Comparison of ENCODE assay signal across 12 cellular contexts in genomic region chr12:111426341-111427185, GRCh38. TPM values are rescaled to one million over a fixed set of nuclear protein-coding genes. Genes with fewer than 3 reads are reported as not detected.
A peak's percentile ranks its signal among the peaks of the same experiment; 100 is the strongest.
DNase-seq lines count a peak whose midpoint lies in the region; ATAC-seq and TF ChIP-seq lines count a peak whose summit lies in the region.
"Had no signal": no experiment of that assay in that cellular context is flagged by ENCODE, and none has a peak within 500 bp of the region (broad histone marks: within the 10 kb centered on the region; RNA-seq: fewer than 3 reads in every experiment).

No MANE protein-coding gene starts in this region.

- peaks cover 11% of the 10 kb centered on the region for H3K36me3 Mint-ChIP-seq in activated CD4-positive, alpha-beta memory T cell treated with anti-CD3 and anti-CD28 coated beads for 36 hours

- CTCF ChIA-PET in activated CD4-positive, alpha-beta memory T cell treated with anti-CD3 and anti-CD28 coated beads for 36 hours (lab: Charles Lee) = interaction anchor here (0.9 to 4.4 kb wide), 8 partner anchors 14 to 30 kb away, joined by 3 to 44 read pairs (median 7); partner anchors contain the start of gene SH2B3

- H3K9me3 Mint-ChIP-seq in activated CD4-positive, alpha-beta memory T cell treated with anti-CD3 and anti-CD28 coated beads for 36 hours = no peaks in the 10 kb centered on the region

- DNase-seq in left ventricle myocardium inferior = no peak
- DNase-seq in cardiac septum (ENCODE audit: low spot score) = no peak
- DNase-seq in activated CD4-positive, alpha-beta memory T cell treated with anti-CD3 and anti-CD28 coated beads for 36 hours = peak; percentile 62
- DNase-seq in fibroblast of pulmonary artery (ENCODE audit: low read depth) = peak; percentile 47
- DNase-seq in NCI-H774 (lab: John Stamatoyannopoulos, UW) = no peak
- DNase-seq: aorta, NCI-H524 had no signal

- H3K4me3 Mint-ChIP-seq in activated CD4-positive, alpha-beta memory T cell treated with anti-CD3 and anti-CD28 coated beads for 36 hours = peak overlapping the region; percentile 8

- POLR2A ChIA-PET in activated CD4-positive, alpha-beta memory T cell treated with anti-CD3 and anti-CD28 coated beads for 36 hours (lab: Charles Lee) = interaction anchor here (0.8 to 2.0 kb wide), 2 partner anchors 8 to 17 kb away, joined by 3 to 5 read pairs; no protein-coding TSS in a partner anchor

- H3K27ac Mint-ChIP-seq in activated CD4-positive, alpha-beta memory T cell treated with anti-CD3 and anti-CD28 coated beads for 36 hours = peak overlapping the region; percentile 82

- intact Hi-C loops in left ventricle myocardium inferior (cut with micrococcal nuclease) = no loop called here
- intact Hi-C loops in cardiac septum (cut with DNase I) = no loop called here
- intact Hi-C loops in activated CD4-positive, alpha-beta memory T cell treated with anti-CD3 and anti-CD28 coated beads for 36 hours (cut with micrococcal nuclease) = no loop called here

- H3K27me3 Mint-ChIP-seq in activated CD4-positive, alpha-beta memory T cell treated with anti-CD3 and anti-CD28 coated beads for 36 hours = no peaks in the 10 kb centered on the region

- TF ChIP-seq CTCF in left ventricle myocardium inferior (IDR thresholded peaks at IDR 0.05; ENCODE audit: borderline replicate concordance) (no peak), fibroblast of pulmonary artery (IDR thresholded peaks at IDR 0.05; ENCODE audit: low read length, missing control alignments) (no peak)

- H3K9me3 ChIP-seq in left ventricle myocardium inferior (replicated peaks) = no peaks in the 10 kb centered on the region
- no peaks in the 10 kb centered on the region for H3K9me3 ChIP-seq in subcutaneous abdominal adipose tissue (ENCODE audit: control insufficient read depth in 5 of 5, low read length in 5 of 5)
- H3K9me3 ChIP-seq: thoracic aorta had no signal

- ATAC-seq in HG02884 (IDR thresholded peaks at IDR 0.05; ENCODE audit: unreplicated experiment) (no peak), HG02852 (IDR thresholded peaks at IDR 0.05; ENCODE audit: unreplicated experiment) (no peak)

- H3K4me1 ChIP-seq in left ventricle myocardium inferior (peaks cover 100% of the 10 kb centered on the region), subcutaneous abdominal adipose tissue (ENCODE audit: control insufficient read depth in 5 of 5, insufficient read depth in 5 of 5, low read length in 5 of 5) (peaks cover 8 to 73% (median 63%) of the 10 kb centered on the region in 5 donors)

- peaks cover 82% of the 10 kb centered on the region for H3K4me1 Mint-ChIP-seq in activated CD4-positive, alpha-beta memory T cell treated with anti-CD3 and anti-CD28 coated beads for 36 hours (ENCODE audit: low read depth)

- H3K27me3 ChIP-seq in left ventricle myocardium inferior (ENCODE audit: low read depth) (no peaks in the 10 kb centered on the region), subcutaneous abdominal adipose tissue (ENCODE audit: control insufficient read depth in 5 of 5, insufficient read depth in 4 of 5, low read length in 5 of 5) (no peaks in the 10 kb centered on the region)

- H3K27ac ChIP-seq in left ventricle myocardium inferior (replicated peaks) (peak overlapping the region; percentile 97), subcutaneous abdominal adipose tissue (ENCODE audit: low read depth, low read length) (peak overlapping the region; percentile 61)
- H3K27ac ChIP-seq: C4-2B had no signal

- H3K9ac ChIP-seq in subcutaneous abdominal adipose tissue (ENCODE audit: low read length in 5 of 5) = peak overlapping the region in 2 of 5 donors; percentile 13 to 33

- H3K4me3 ChIP-seq in left ventricle myocardium inferior = peak overlapping the region; percentile 36
- H3K4me3 ChIP-seq in fibroblast of pulmonary artery (replicated peaks; ENCODE audit: low read depth, low read length) = no peak overlapping the region
- no peak overlapping the region for H3K4me3 ChIP-seq in subcutaneous abdominal adipose tissue (ENCODE audit: low read depth in 1 of 5, low read length in 5 of 5)
- H3K4me3 ChIP-seq: thoracic aorta had no signal

- H3K36me3 ChIP-seq in left ventricle myocardium inferior (peaks cover 7% of the 10 kb centered on the region), subcutaneous abdominal adipose tissue (ENCODE audit: control insufficient read depth in 5 of 5, insufficient read depth in 5 of 5, low read length in 5 of 5) (peaks cover 0 to 13% (median 0%) of the 10 kb centered on the region in 5 donors)
- H3K36me3 ChIP-seq: thoracic aorta had no signal

RNA-seq across cellular contexts. Expression of gene SH2B3, which starts 20.8 kb away (rescaled TPM):
- 50.5 TPM for total RNA-seq in left ventricle myocardium inferior
- 33.7 TPM for total RNA-seq in cardiac septum
- total RNA-seq in activated CD4-positive, alpha-beta memory T cell treated with anti-CD3 and anti-CD28 coated beads for 36 hours = 10 to 100 TPM; 32.6 to 34.2 TPM

RNA-seq across cellular contexts. Expression of gene PHETA1, which starts 57.7 kb away (rescaled TPM):
- total RNA-seq in left ventricle myocardium inferior = 29.8 TPM
- total RNA-seq in cardiac septum = 18.6 TPM
- total RNA-seq in activated CD4-positive, alpha-beta memory T cell treated with anti-CD3 and anti-CD28 coated beads for 36 hours = 1 to 10 TPM; 1.4 to 2.2 TPM

Comparison
In these comparisons a context has a peak if more than half of its experiments do, and no peak if none do; other contexts are left out.
1. DNase-seq: peak in activated CD4-positive, alpha-beta memory T cell treated with anti-CD3 and anti-CD28 coated beads for 36 hours (single experiment) and fibroblast of pulmonary artery (single experiment); none in left ventricle myocardium inferior (single experiment), cardiac septum (single experiment) and NCI-H774 (single experiment).